8 cellular contexts compared by ENCODE assay signal in genomic region chr6:26956601-26957184, GRCh38.
DNase-seq lines count a peak whose midpoint lies in the region; ATAC-seq lines count a peak whose summit lies in the region.
"Not testable (repeated sequence)": the region's sequence is repeated elsewhere in the genome, so short reads cannot be mapped to it uniquely, and the experiment has no call there.

No MANE protein-coding gene starts in this region.

- peak; percentile 74 to 92 for ATAC-seq in left cardiac atrium

- DNase-seq in COR-L47 (lab: John Stamatoyannopoulos, UW) (peak; percentile 69), HT1080 (ENCODE audit: low read depth) (peak; percentile 47), NCI-H774 (lab: John Stamatoyannopoulos, UW) (peak; percentile 63), astrocyte of the hippocampus (ENCODE audit: low read depth, low spot score) (peak; percentile 87), left cardiac atrium (peak; percentile 87), non-pigmented ciliary epithelial cell (ENCODE audit: low read depth) (peak; percentile 8)
- DNase-seq in activated CD4-positive, CD25-positive, alpha-beta regulatory T cell treated with anti-CD3 and anti-CD28 coated beads, Interleukin-2, amount 50 U/mL, for 16 hours (ENCODE audit: low read depth, low spot score) = peak; percentile 55
- peak; percentile 88 for DNase-seq in stimulated activated CD8-positive, alpha-beta memory T cell treated with anti-CD3 and anti-CD28 coated beads, Interleukin-4, amount 100 ng/mL, for 48 hours

- intact Hi-C loops in left cardiac atrium (cut with DNase I) = not testable (repeated sequence)

Comparison
In these comparisons a context has a peak if more than half of its experiments do, and no peak if none do; other contexts are left out.
1. Peak in every context shown above with its lines: DNase-seq and ATAC-seq.
2. DNase-seq: peak in every context shown above with its lines; median percentile 88 in stimulated activated CD8-positive, alpha-beta memory T cell treated with anti-CD3 and anti-CD28 coated beads, Interleukin-4, amount 100 ng/mL, for 48 hours; 87 in astrocyte of the hippocampus; 87 in left cardiac atrium; 69 in COR-L47; 63 in NCI-H774; 55 in activated CD4-positive, CD25-positive, alpha-beta regulatory T cell treated with anti-CD3 and anti-CD28 coated beads, Interleukin-2, amount 50 U/mL, for 16 hours; 47 in HT1080; 8 in non-pigmented ciliary epithelial cell.